9 cellular contexts compared by ENCODE assay signal in the genomic region with DNA sequence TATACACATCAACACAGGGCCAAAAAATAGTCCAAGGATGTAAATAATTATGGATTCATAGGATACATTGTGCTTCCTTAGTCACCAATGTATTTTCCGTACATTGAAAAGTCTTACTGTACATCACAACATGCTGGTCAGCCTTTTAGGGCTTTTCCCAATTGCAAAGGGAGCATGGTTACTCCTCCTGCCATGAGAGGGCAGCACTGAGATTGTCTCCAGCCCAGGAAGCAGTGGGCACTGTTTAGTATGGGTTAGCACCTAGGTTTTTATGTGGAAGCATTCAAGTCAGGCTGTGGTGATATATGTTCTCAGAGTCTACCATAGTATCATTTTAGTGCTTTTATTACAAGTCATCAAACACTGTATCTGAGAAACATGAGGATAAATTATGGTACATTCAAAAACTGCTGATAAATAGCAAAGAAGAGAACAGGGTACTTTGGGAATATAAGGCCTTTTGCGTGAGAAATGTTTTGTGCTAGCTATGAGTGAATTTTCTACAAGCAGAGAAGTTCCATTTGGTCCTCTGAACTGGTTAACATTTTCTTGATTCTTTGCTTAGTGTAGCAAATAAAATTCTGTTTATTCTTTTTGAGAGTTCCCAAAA. TPM values are rescaled to one million over a fixed set of nuclear protein-coding genes. Genes with fewer than 3 reads are reported as not detected.
DNase-seq lines count a peak whose midpoint lies in the region; ATAC-seq and TF ChIP-seq lines count a peak whose summit lies in the region.
"Had no signal": no experiment of that assay in that cellular context is flagged by ENCODE, and none has a peak within 500 bp of the region (broad histone marks: within the 10 kb centered on the region; RNA-seq: fewer than 3 reads in every experiment).

No MANE protein-coding gene starts in this region.

- BruUV-seq in Calu3 (replicated peaks; lab: Mats Ljungman, UMichigan) = no TSS peak

- TF ChIP-seq CTCF in Calu3 (IDR thresholded peaks at IDR 0.05; ENCODE audit: unreplicated experiment) = peak; percentile 56
- TF ChIP-seq CTCF in gastroesophageal sphincter (IDR thresholded peaks at IDR 0.05) = peak in 3 of 4 experiments; percentile 16 to 45 (median 22)
- TF ChIP-seq CTCF in psoas muscle (IDR thresholded peaks at IDR 0.05) = no peak

- H3K27me3 Mint-ChIP-seq in Calu3 (ENCODE audit: unreplicated experiment) = peaks cover 9% of the 10 kb centered on the region
- peaks cover 2% of the 10 kb centered on the region for H3K27me3 Mint-ChIP-seq in activated CD4-positive, alpha-beta T cell treated with anti-CD3 and anti-CD28 coated beads, Interleukin-2, amount 10 ng/mL, durations not matched to agents 24 days and 14 days

- H3K9me3 ChIP-seq in gastroesophageal sphincter = no peaks in the 10 kb centered on the region
- no peaks in the 10 kb centered on the region for H3K9me3 ChIP-seq in psoas muscle

- intact Hi-C loops in Calu3 (cut with micrococcal nuclease; ENCODE audit: unreplicated experiment) = loop anchor here (1.0 to 5.0 kb wide), 3 partner anchors 41 to 241 kb away; no protein-coding TSS in a partner anchor
- intact Hi-C loops in activated CD4-positive, alpha-beta T cell treated with anti-CD3 and anti-CD28 coated beads, Interleukin-2, amount 10 ng/mL, durations not matched to agents 24 days and 14 days (cut with micrococcal nuclease) = no loop called here
- intact Hi-C loops in psoas muscle (cut with DNase I) = no loop called here

- TF ChIP-seq EP300 in gastroesophageal sphincter (IDR thresholded peaks at IDR 0.05) = no peak

- H3K4me1 ChIP-seq in gastroesophageal sphincter (no peaks in the 10 kb centered on the region), psoas muscle (no peaks in the 10 kb centered on the region)

- H3K27ac ChIP-seq in gastroesophageal sphincter (no peak overlapping the region), psoas muscle (no peak overlapping the region)

- peaks cover 3% of the 10 kb centered on the region for H3K9me3 Mint-ChIP-seq in Calu3 (ENCODE audit: low read depth, unreplicated experiment)
- H3K9me3 Mint-ChIP-seq in activated CD4-positive, alpha-beta T cell treated with anti-CD3 and anti-CD28 coated beads, Interleukin-2, amount 10 ng/mL, durations not matched to agents 24 days and 14 days = no peaks in the 10 kb centered on the region

- TF ChIP-seq POLR2A in gastroesophageal sphincter (IDR thresholded peaks at IDR 0.05) = no peak

- H3K4me3 ChIP-seq in gastroesophageal sphincter = no peak overlapping the region
- no peak overlapping the region for H3K4me3 ChIP-seq in psoas muscle

- 87 to 90% methylated on average over 1 to 2 of the region's 2 CpGs for WGBS in gastroesophageal sphincter (ENCODE audit: low coverage in 1 of 2), 2 donors
- 90 to 95% (median 93%) methylated on average over 2 of the region's 2 CpGs for WGBS in psoas muscle, 3 donors

- H3K27me3 ChIP-seq in gastroesophageal sphincter (no peaks in the 10 kb centered on the region), psoas muscle (ENCODE audit: insufficient read depth in 3 of 3, low read length in 2 of 3) (no peaks in the 10 kb centered on the region)

- no peaks in the 10 kb centered on the region for H3K36me3 ChIP-seq in gastroesophageal sphincter
- no peaks in the 10 kb centered on the region for H3K36me3 ChIP-seq in psoas muscle (ENCODE audit: insufficient read depth in 1 of 2, low read depth in 1 of 2)

- DNase-seq in Calu3 (peak; percentile 60), NCI-H2029 (lab: John Stamatoyannopoulos, UW) (peak; percentile 7), smooth muscle cell of the brain vasculature (ENCODE audit: low read depth, low spot score) (peak; percentile 20), psoas muscle (no peak)
- DNase-seq in activated CD4-positive, alpha-beta T cell treated with anti-CD3 and anti-CD28 coated beads, Interleukin-2, amount 10 ng/mL, durations not matched to agents 24 days and 14 days = peak; percentile 75

- no peaks in the 10 kb centered on the region for H3K36me3 Mint-ChIP-seq in Calu3 (ENCODE audit: insufficient read depth, unreplicated experiment)
- H3K36me3 Mint-ChIP-seq in activated CD4-positive, alpha-beta T cell treated with anti-CD3 and anti-CD28 coated beads, Interleukin-2, amount 10 ng/mL, durations not matched to agents 24 days and 14 days (ENCODE audit: low read depth) = no peaks in the 10 kb centered on the region

- H3K4me3 Mint-ChIP-seq in Calu3 (ENCODE audit: low read depth, unreplicated experiment) = no peak overlapping the region
- H3K4me3 Mint-ChIP-seq in activated CD4-positive, alpha-beta T cell treated with anti-CD3 and anti-CD28 coated beads, Interleukin-2, amount 10 ng/mL, durations not matched to agents 24 days and 14 days = no peak overlapping the region

- no peak overlapping the region for H3K27ac Mint-ChIP-seq in Calu3 (ENCODE audit: unreplicated experiment)
- H3K27ac Mint-ChIP-seq in activated CD4-positive, alpha-beta T cell treated with anti-CD3 and anti-CD28 coated beads, Interleukin-2, amount 10 ng/mL, durations not matched to agents 24 days and 14 days = no peak overlapping the region

- ATAC-seq in GM19023 (IDR thresholded peaks at IDR 0.05; ENCODE audit: unreplicated experiment) = peak; percentile 100
- peak; percentile 83 for ATAC-seq in HG03045 (IDR thresholded peaks at IDR 0.05; ENCODE audit: unreplicated experiment)
- no peak for ATAC-seq in gastroesophageal sphincter
- no peak for ATAC-seq in psoas muscle

- no peaks in the 10 kb centered on the region for H3K4me1 Mint-ChIP-seq in Calu3 (ENCODE audit: low read depth, unreplicated experiment)
- no peaks in the 10 kb centered on the region for H3K4me1 Mint-ChIP-seq in activated CD4-positive, alpha-beta T cell treated with anti-CD3 and anti-CD28 coated beads, Interleukin-2, amount 10 ng/mL, durations not matched to agents 24 days and 14 days

- CTCF ChIA-PET in Calu3 (lab: Charles Lee) = no interaction called here

RNA-seq across cellular contexts. Expression of a gene that starts 34.0 kb away (rescaled TPM):
- 1.3 and 2.0 TPM in 2 replicates for total RNA-seq in Calu3 (2022)
- not detected in 2 replicates for total RNA-seq in activated CD4-positive, alpha-beta T cell treated with anti-CD3 and anti-CD28 coated beads, Interleukin-2, amount 10 ng/mL, durations not matched to agents 24 days and 14 days
- 10 to 100 TPM in 2 of 4 donors, 1 to 10 TPM in 2; 3.6 to 23.4 (median 11.0) TPM for total RNA-seq in gastroesophageal sphincter
- total RNA-seq in psoas muscle = under 1 TPM in 2 of 4 donors, not detected in 2; 0.07 to 0.66 TPM
- polyA plus RNA-seq in psoas muscle = under 1 TPM; 0.05 to 0.07 (median 0.06) TPM
- total RNA-seq: activated CD8-positive, alpha-beta memory T cell treated with anti-CD3 and anti-CD28 coated beads for 36 hours had no signal

Comparison
In these comparisons a context has a peak if more than half of its experiments do, and no peak if none do; other contexts are left out.
1. DNase-seq: peak in Calu3 (single experiment), NCI-H2029 (single experiment), activated CD4-positive, alpha-beta T cell treated with anti-CD3 and anti-CD28 coated beads, Interleukin-2, amount 10 ng/mL, durations not matched to agents 24 days and 14 days (single experiment) and smooth muscle cell of the brain vasculature (single experiment); none in psoas muscle (0 of 2).
2. ATAC-seq: peak in GM19023 (single experiment) and HG03045 (single experiment); none in gastroesophageal sphincter (single experiment) and psoas muscle (0 of 4).